Comparison of ENCODE assay signal across 8 cellular contexts in the genomic region with DNA sequence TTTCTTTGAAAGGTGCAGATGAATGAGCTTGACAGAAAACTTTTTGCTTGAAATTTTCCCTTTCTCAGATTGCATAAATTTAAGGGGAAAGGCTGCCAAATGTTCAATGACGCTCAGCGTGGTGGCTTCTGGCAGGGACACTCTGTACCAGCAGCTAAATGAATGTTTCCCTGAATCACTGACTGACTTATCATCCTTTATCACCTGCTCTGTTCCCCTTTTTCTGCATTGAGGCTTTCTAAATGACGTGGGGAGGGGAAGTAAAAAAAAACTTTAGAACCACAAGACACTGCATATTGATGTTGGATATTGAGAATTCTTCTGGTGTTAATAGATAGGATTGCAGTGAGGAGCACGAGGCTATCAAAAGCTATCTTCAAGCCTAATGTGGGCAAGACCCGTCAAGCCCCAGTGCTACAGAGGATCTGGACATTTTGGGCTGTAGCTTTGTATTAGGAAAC. TPM values are rescaled to one million over a fixed set of nuclear protein-coding genes. Genes with fewer than 3 reads are reported as not detected.
DNase-seq lines count a peak whose midpoint lies in the region; ATAC-seq and TF ChIP-seq lines count a peak whose summit lies in the region.

No MANE protein-coding gene starts in this region.

- peak overlapping the region; percentile 13 to 80 (median 60) for H3K27ac ChIP-seq in upper lobe of left lung

- H3K27me3 ChIP-seq in GM06990 (replicated peaks; ENCODE audit: control insufficient read depth, insufficient read depth, low read length), result no peaks in the 10 kb centered on the region
- H3K27me3 ChIP-seq in upper lobe of left lung, result no peaks in the 10 kb centered on the region

- ATAC-seq in GM19463 (IDR thresholded peaks at IDR 0.05; ENCODE audit: unreplicated experiment) (peak; percentile 63), HG03521 (IDR thresholded peaks at IDR 0.05; ENCODE audit: unreplicated experiment) (peak; percentile 52), upper lobe of left lung (ENCODE audit: low FRiP score in 2 of 2) (peak in 1 of 2 donors; percentile 57)

- peaks cover 0 to 8% (median 5%) of the 10 kb centered on the region in 4 donors for H3K4me1 ChIP-seq in upper lobe of left lung

- DNase-seq in GM06990 (ENCODE audit: extremely low read depth, insufficient read length), result peak; percentile 62
- peak; percentile 63 for DNase-seq in globus pallidus (ENCODE audit: low spot score)
- DNase-seq in upper lobe of left lung, result peak in 1 of 2 donors; percentile 26
- DNase-seq in NCI-H526 (lab: John Stamatoyannopoulos, UW), result no peak
- no peak for DNase-seq in NCI-H774 (lab: John Stamatoyannopoulos, UW)
- no peak for DNase-seq in activated gamma-delta T cell (lab: John Stamatoyannopoulos, UW)

- TF ChIP-seq POLR2A in upper lobe of left lung (IDR thresholded peaks at IDR 0.05), result no peak

- 53 to 54% methylated on average over 5 of the region's 5 CpGs for WGBS in upper lobe of left lung, 2 donors

- peak; percentile 84 to 93 (median 92) for TF ChIP-seq EP300 in upper lobe of left lung (IDR thresholded peaks at IDR 0.05)

- H3K4me3 ChIP-seq in GM06990 (replicated peaks; ENCODE audit: low read depth, low read length) (no peak overlapping the region), upper lobe of left lung (no peak overlapping the region)

- no peaks in the 10 kb centered on the region for H3K9me3 ChIP-seq in upper lobe of left lung

- TF ChIP-seq CTCF in GM06990 (IDR thresholded peaks at IDR 0.05; ENCODE audit: insufficient read depth, low read length, poor library complexity, severe bottlenecking) (no peak), upper lobe of left lung (IDR thresholded peaks at IDR 0.05) (no peak)

- H3K36me3 ChIP-seq in GM06990 (ENCODE audit: control insufficient read depth, insufficient read depth, low read length), result no peaks in the 10 kb centered on the region
- H3K36me3 ChIP-seq in upper lobe of left lung, result no peaks in the 10 kb centered on the region

RNA-seq across cellular contexts. Expression of a gene that starts 46.9 kb away (rescaled TPM):
- total RNA-seq in upper lobe of left lung, result 10 to 100 TPM in 2 of 6 donors, 1 to 10 TPM in 4; 2.7 to 21.0 (median 7.8) TPM

Comparison
In these comparisons a context has a peak if more than half of its experiments do, and no peak if none do; other contexts are left out.
1. DNase-seq: peak in GM06990 (single experiment) and globus pallidus (single experiment); none in NCI-H526 (0 of 2), NCI-H774 (single experiment) and activated gamma-delta T cell (single experiment).